ENCODE assay signal across 17 cellular contexts in genomic region chr3:3068358-3068881, GRCh38. TPM values are rescaled to one million over a fixed set of nuclear protein-coding genes. Genes with fewer than 3 reads are reported as not detected.
DNase-seq lines count a peak whose midpoint lies in the region; ATAC-seq and TF ChIP-seq lines count a peak whose summit lies in the region.
"Had no signal": no experiment of that assay in that cellular context is flagged by ENCODE, and none has a peak within 500 bp of the region (broad histone marks: within the 10 kb centered on the region; RNA-seq: fewer than 3 reads in every experiment).

No MANE protein-coding gene starts in this region.

- H3K27me3 Mint-ChIP-seq in type B pancreatic cell: no peaks in the 10 kb centered on the region

- CTCF ChIA-PET in RWPE1 (lab: Yijun Ruan, JAX): interaction anchor here (0.6 kb wide), 1 partner anchor 1762 kb away, joined by 5 read pairs; no protein-coding TSS in a partner anchor

- no peak for ATAC-seq in GM21825 (IDR thresholded peaks at IDR 0.05; ENCODE audit: unreplicated experiment)
- ATAC-seq: CD8-positive, alpha-beta T cell; GM23338 had no signal

- peaks cover 0 to 2% of the 10 kb centered on the region in 2 donors for H3K9me3 ChIP-seq in esophagus (ENCODE audit: control insufficient read depth in 2 of 2, insufficient read depth in 1 of 2, low read depth in 1 of 2, low read length in 1 of 2)

- 80 to 91% methylated on average over 1 of the region's 1 CpG for WGBS in esophagus, 2 donors

- no peaks in the 10 kb centered on the region for H3K27me3 ChIP-seq in esophagus (ENCODE audit: control insufficient read depth in 1 of 2, insufficient read depth in 2 of 2, low read length in 2 of 2)

- H3K27ac ChIP-seq in RWPE1: no peak overlapping the region
- H3K27ac ChIP-seq in esophagus (ENCODE audit: low read depth in 2 of 2, low read length in 1 of 2): peak overlapping the region; percentile 44 to 49

- H3K4me3 ChIP-seq in esophagus (ENCODE audit: low read depth in 1 of 2, low read length in 2 of 2): no peak overlapping the region
- H3K4me3 ChIP-seq: GM23338 had no signal

- DNase-seq in NCI-H69 (lab: John Stamatoyannopoulos, UW): peak; percentile 32
- peak; percentile 2 for DNase-seq in RWPE1 (ENCODE audit: low spot score)
- DNase-seq in type B pancreatic cell (ENCODE audit: extremely low spot score, unreplicated experiment): no peak
- DNase-seq in NCI-H2107 (lab: John Stamatoyannopoulos, UW): no peak
- DNase-seq: CD8-positive, alpha-beta T cell; COR-L47; DMS153; DMS79 treated with DMSO at 0.1 percent for 48 hours; EL; H7 had no signal

- H3K36me3 ChIP-seq in esophagus (ENCODE audit: control insufficient read depth in 2 of 2, insufficient read depth in 2 of 2, low read length in 1 of 2): no peaks in the 10 kb centered on the region

- H3K9me3 Mint-ChIP-seq in type B pancreatic cell: no peaks in the 10 kb centered on the region
- H3K9me3 Mint-ChIP-seq: CD8-positive, alpha-beta T cell had no signal

- peaks cover 0 to 2% of the 10 kb centered on the region in 2 donors for H3K4me1 ChIP-seq in esophagus (ENCODE audit: control insufficient read depth in 2 of 2, insufficient read depth in 2 of 2, low read length in 1 of 2)

- no peaks in the 10 kb centered on the region for H3K4me1 Mint-ChIP-seq in type B pancreatic cell (ENCODE audit: unreplicated experiment)
- H3K4me1 Mint-ChIP-seq: CD14-positive monocyte, GM23338 had no signal

- peak overlapping the region; percentile 45 for H3K27ac Mint-ChIP-seq in type B pancreatic cell
- H3K27ac Mint-ChIP-seq: CD14-positive monocyte; CD8-positive, alpha-beta T cell; GM23338 had no signal

- TF ChIP-seq CTCF in RWPE1 (conservative IDR thresholded peaks at IDR 0.05; ENCODE audit: low read depth): no peak
- TF ChIP-seq CTCF in type B pancreatic cell (conservative IDR thresholded peaks at IDR 0.05): no peak

- H3K36me3 Mint-ChIP-seq in type B pancreatic cell: no peaks in the 10 kb centered on the region
- H3K36me3 Mint-ChIP-seq: CD14-positive monocyte; CD8-positive, alpha-beta T cell had no signal

- POLR2A ChIA-PET in RWPE1 (lab: Yijun Ruan, JAX; ENCODE audit: low non-redundant PET): no interaction called here

- no peak overlapping the region for H3K4me3 Mint-ChIP-seq in type B pancreatic cell
- H3K4me3 Mint-ChIP-seq: CD14-positive monocyte; CD8-positive, alpha-beta T cell; GM23338 had no signal

RNA-seq across cellular contexts. Expression of gene IL5RA, which starts 41.8 kb away (rescaled TPM):
- polyA plus RNA-seq in esophagus: under 1 TPM in 1 of 2 donors, not detected in 1; 0.02 TPM
- 0.14 and 0.51 TPM in 2 replicates for total RNA-seq in type B pancreatic cell (ENCODE audit: low replicate concordance)
- total RNA-seq: A673; CD8-positive, alpha-beta T cell; H7; HT1080 had no signal
- polyA plus RNA-seq: BJ, CD14-positive monocyte, GM23338 had no signal

RNA-seq across cellular contexts. Expression of gene TRNT1, which starts 58.3 kb away (rescaled TPM):
- 1 to 10 TPM; 8.3 to 8.8 TPM for polyA plus RNA-seq in esophagus
- 21.7 and 33.0 TPM in 2 replicates for total RNA-seq in type B pancreatic cell (ENCODE audit: low replicate concordance)

Comparison
In these comparisons a context has a peak if more than half of its experiments do, and no peak if none do; other contexts are left out.
1. DNase-seq: peak in NCI-H69 (single experiment) and RWPE1 (single experiment); none in type B pancreatic cell (single experiment) and NCI-H2107 (single experiment).